ENCODE assay signal across 25 cellular contexts in genomic region chr14:83253870-83254269, GRCh38.
"Had no signal": no experiment of that assay in that cellular context is flagged by ENCODE, and none has a peak within 500 bp of the region (broad histone marks: within the 10 kb centered on the region; RNA-seq: fewer than 3 reads in every experiment).

No MANE protein-coding gene starts in this region.

- H3K4me3 Mint-ChIP-seq: activated B cell treated with CpG ODN at 0.5 μM for 24 hours; activated CD4-positive, alpha-beta T cell treated with anti-CD3 and anti-CD28 coated beads, Interleukin-2, amount 10 ng/mL, durations not matched to agents 24 days and 14 days; activated CD8-positive, alpha-beta memory T cell treated with anti-CD3 and anti-CD28 coated beads, Interleukin-2, amount 10 ng/mL, durations not matched to agents 7 days and 5 days; activated naive CD4-positive, alpha-beta T cell treated with anti-CD3 and anti-CD28 coated beads, Interleukin-2, amount 50 U/mL, for 24 hours; activated T-cell treated with anti-CD3 and anti-CD28 coated beads, Interleukin-2, amount 50 U/mL, for 24 hours; activated T-helper 1 cell treated with anti-CD3 and anti-CD28 coated beads, Interleukin-12 subunit alpha, Interleukin-12 subunit beta, Interleukin-2, Interleukin-4 antibody, amounts not matched to agents 30 ng/mL and 10 ng/mL and 1 ng/mL, durations not matched to agents 14 hours and 24 hours and 36 hours; T-helper 1 cell treated with Interleukin-12 subunit alpha and Interleukin-12 subunit beta and Interleukin-4 antibody, amounts not matched to agents 30 μg/mL and 1 μg/mL, for 36 hours had no signal

- H3K4me1 Mint-ChIP-seq: activated B cell treated with CpG ODN at 0.5 μM for 24 hours; activated CD4-positive, alpha-beta T cell treated with anti-CD3 and anti-CD28 coated beads, Interleukin-2, amount 10 ng/mL, durations not matched to agents 24 days and 14 days; activated CD8-positive, alpha-beta memory T cell treated with anti-CD3 and anti-CD28 coated beads, Interleukin-2, amount 10 ng/mL, durations not matched to agents 7 days and 5 days; activated naive CD4-positive, alpha-beta T cell treated with anti-CD3 and anti-CD28 coated beads, Interleukin-2, amount 50 U/mL, for 24 hours had no signal

- DNase-seq: activated B cell treated with CpG ODN at 0.5 μM for 24 hours; activated CD4-positive, alpha-beta T cell treated with anti-CD3 and anti-CD28 coated beads for 1 hour; activated CD4-positive, alpha-beta T cell treated with anti-CD3 and anti-CD28 coated beads, Interleukin-2, amount 10 ng/mL, durations not matched to agents 24 days and 14 days; activated CD4-positive, alpha-beta T cell treated with anti-CD3 and anti-CD28 coated beads, Interleukin-2, amount 50 U/mL, for 48 hours; activated CD8-positive, alpha-beta memory T cell treated with anti-CD3 and anti-CD28 coated beads, Interleukin-2, amount 10 ng/mL, durations not matched to agents 7 days and 5 days; activated effector memory CD4-positive, alpha-beta T cell treated with Interleukin-2 at 50 U/mL for 16 hours; activated naive CD4-positive, alpha-beta T cell; activated T-cell treated with anti-CD3 and anti-CD28 coated beads, Interleukin-2, amount 50 U/mL, for 24 hours; aorta; colonic mucosa; NCI-H1092; NCI-H1417 treated with DMSO at 0.1 percent for 48 hours; NCI-H187 treated with DMSO at 0.1 percent for 48 hours; NCI-H2081 treated with DMSO at 0.1 percent for 48 hours; NCI-H446; NCI-H524; Peyer's patch; Right ventricle myocardium superior; T-helper 9 cell had no signal

- H3K9ac ChIP-seq: KMS-11 had no signal

- H3K4me1 ChIP-seq: breast epithelium, colonic mucosa, Peyer's patch had no signal

- H3K27ac Mint-ChIP-seq: activated B cell treated with CpG ODN at 0.5 μM for 24 hours; activated CD4-positive, alpha-beta T cell treated with anti-CD3 and anti-CD28 coated beads, Interleukin-2, amount 10 ng/mL, durations not matched to agents 24 days and 14 days; activated CD8-positive, alpha-beta memory T cell treated with anti-CD3 and anti-CD28 coated beads, Interleukin-2, amount 10 ng/mL, durations not matched to agents 7 days and 5 days; activated naive CD4-positive, alpha-beta T cell treated with anti-CD3 and anti-CD28 coated beads, Interleukin-2, amount 50 U/mL, for 24 hours; activated T-cell treated with anti-CD3 and anti-CD28 coated beads, Interleukin-2, amount 50 U/mL, for 24 hours; activated T-helper 1 cell treated with anti-CD3 and anti-CD28 coated beads, Interleukin-12 subunit alpha, Interleukin-12 subunit beta, Interleukin-2, Interleukin-4 antibody, amounts not matched to agents 30 ng/mL and 10 ng/mL and 1 ng/mL, durations not matched to agents 14 hours and 24 hours and 36 hours; T-helper 1 cell treated with Interleukin-12 subunit alpha and Interleukin-12 subunit beta and Interleukin-4 antibody, amounts not matched to agents 30 μg/mL and 1 μg/mL, for 36 hours had no signal

- H3K4me3 ChIP-seq: breast epithelium, colonic mucosa, Peyer's patch had no signal

- H3K27me3 Mint-ChIP-seq: activated B cell treated with CpG ODN at 0.5 μM for 24 hours; activated CD4-positive, alpha-beta T cell treated with anti-CD3 and anti-CD28 coated beads, Interleukin-2, amount 10 ng/mL, durations not matched to agents 24 days and 14 days; activated CD8-positive, alpha-beta memory T cell treated with anti-CD3 and anti-CD28 coated beads, Interleukin-2, amount 10 ng/mL, durations not matched to agents 7 days and 5 days; activated naive CD4-positive, alpha-beta T cell treated with anti-CD3 and anti-CD28 coated beads, Interleukin-2, amount 50 U/mL, for 24 hours; activated T-cell treated with anti-CD3 and anti-CD28 coated beads, Interleukin-2, amount 50 U/mL, for 24 hours had no signal

- H3K27ac ChIP-seq: breast epithelium, colonic mucosa, KMS-11, Peyer's patch, RWPE1 had no signal

- H3K9me3 ChIP-seq: breast epithelium, Peyer's patch had no signal

- H3K4me2 ChIP-seq: KMS-11 had no signal

- H3K36me3 Mint-ChIP-seq: activated CD8-positive, alpha-beta memory T cell treated with anti-CD3 and anti-CD28 coated beads, Interleukin-2, amount 10 ng/mL, durations not matched to agents 7 days and 5 days; activated naive CD4-positive, alpha-beta T cell treated with anti-CD3 and anti-CD28 coated beads, Interleukin-2, amount 50 U/mL, for 24 hours had no signal

- ATAC-seq: activated CD8-positive, alpha-beta memory T cell treated with anti-CD3 and anti-CD28 coated beads, Interleukin-2, amount 10 ng/mL, durations not matched to agents 7 days and 5 days had no signal

- H3K36me3 ChIP-seq: breast epithelium, colonic mucosa, Peyer's patch had no signal

- H3K27me3 ChIP-seq: breast epithelium, colonic mucosa, Peyer's patch had no signal
